ENCODE assay signal across 8 cellular contexts in the genomic region with DNA sequence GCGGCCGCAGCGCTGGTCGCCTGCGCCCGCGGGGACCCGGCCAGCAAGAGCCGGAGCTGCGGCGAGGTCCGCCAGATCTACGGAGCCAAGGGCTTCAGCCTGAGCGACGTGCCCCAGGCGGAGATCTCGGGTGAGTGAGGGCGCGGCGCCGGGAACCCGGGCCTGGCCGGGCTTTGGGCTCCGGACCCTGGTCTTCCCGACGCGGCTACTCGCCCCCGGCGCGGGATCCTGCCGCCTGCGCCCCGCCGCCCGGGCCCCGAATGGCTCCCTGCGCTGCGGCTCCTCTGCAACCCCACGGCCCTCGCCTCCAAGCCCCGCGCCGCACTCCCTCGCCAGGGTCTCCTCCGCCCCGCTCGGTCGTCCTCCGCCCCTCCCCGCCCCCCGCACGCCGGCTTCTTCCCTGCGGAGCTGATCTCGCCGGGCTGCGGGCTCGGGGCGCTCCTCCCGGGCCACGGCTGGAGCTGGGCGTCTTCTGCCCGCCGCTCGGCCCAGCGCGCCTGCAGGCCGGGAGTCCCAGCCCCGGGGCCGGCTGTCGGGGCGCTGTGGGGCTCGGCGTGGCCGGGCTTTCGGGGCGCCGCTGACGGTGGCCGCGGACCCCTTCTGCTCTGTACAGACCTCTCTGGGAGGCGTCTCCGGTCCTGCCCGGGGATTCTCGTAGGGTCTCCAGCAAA. TPM values are rescaled to one million over a fixed set of nuclear protein-coding genes. Genes with fewer than 3 reads are reported as not detected.
DNase-seq lines count a peak whose midpoint lies in the region; ATAC-seq and TF ChIP-seq lines count a peak whose summit lies in the region.

No MANE protein-coding gene starts in this region.

- no peaks in the 10 kb centered on the region for H3K27me3 ChIP-seq in AG04450 (ENCODE audit: control insufficient read depth, insufficient read depth, low read length)

- intact Hi-C loops in mucosa of descending colon (cut with DNase I, micrococcal nuclease): no loop called here

- peak overlapping the region; percentile 70 for H3K4me3 ChIP-seq in AG04450 (ENCODE audit: low read depth, low read length)
- H3K4me3 ChIP-seq in mucosa of descending colon: peak overlapping the region; percentile 28

- peaks cover 15% of the 10 kb centered on the region for H3K4me1 ChIP-seq in mucosa of descending colon (ENCODE audit: low read depth)

- ATAC-seq in GM19324 (IDR thresholded peaks at IDR 0.05; ENCODE audit: low FRiP score, unreplicated experiment) (peak; percentile 25), mucosa of descending colon (peak; percentile 17), HG02840 (IDR thresholded peaks at IDR 0.05; ENCODE audit: low FRiP score, unreplicated experiment) (no peak)

- H3K36me3 ChIP-seq in mucosa of descending colon (ENCODE audit: low read depth): no peaks in the 10 kb centered on the region

- CTCF ChIA-PET in AG04450 (lab: Charles Lee): interaction anchor here (0.6 to 1.9 kb wide), 6 partner anchors 19 to 260 kb away, joined by 3 to 31 read pairs (median 4); no protein-coding TSS in a partner anchor

- no peak for DNase-seq in AG04450 (ENCODE audit: low read depth, low spot score)
- DNase-seq in NCI-H748 (lab: John Stamatoyannopoulos, UW; ENCODE audit: unreplicated experiment): peak; percentile 70
- DNase-seq in dermis blood vessel endothelial cell: peak; percentile 43
- peak in 2 of 3 donors; percentile 48 to 56 for DNase-seq in mucosa of descending colon
- no peak for DNase-seq in occipital lobe (lab: John Stamatoyannopoulos, UW)
- DNase-seq in NCI-H446 (lab: John Stamatoyannopoulos, UW): no peak

- no peak overlapping the region for H3K27ac ChIP-seq in AG04450 (ENCODE audit: low read depth, low read length)

- POLR2A ChIA-PET in AG04450 (lab: Yijun Ruan, JAX): interaction anchor here (0.8 to 1.3 kb wide), 3 partner anchors 48 to 203 kb away, joined by 3 to 5 read pairs (median 3); no protein-coding TSS in a partner anchor

- H3K9me3 ChIP-seq in AG04450 (ENCODE audit: control insufficient read depth, insufficient read depth, low read length) (peaks cover 4% of the 10 kb centered on the region; the same call in 1 of the 2 replicates), mucosa of descending colon (no peaks in the 10 kb centered on the region)

- no peak for TF ChIP-seq CTCF in AG04450 (IDR thresholded peaks at IDR 0.05; ENCODE audit: low read depth, low read length)
- no peak for TF ChIP-seq CTCF in mucosa of descending colon (IDR thresholded peaks at IDR 0.05)

RNA-seq across cellular contexts. Expression of gene GPC1, which starts 0.6 kb away (rescaled TPM):
- 46.8 and 72.0 TPM in 2 replicates for polyA plus RNA-seq in AG04450 (2011; rRNA removed)
- polyA minus RNA-seq in AG04450 (2011; rRNA and poly(A)+ RNA removed): 34.7 and 44.8 TPM in 2 replicates
- total RNA-seq in dermis blood vessel endothelial cell (8.3 and 11.3 TPM in 2 replicates), mucosa of descending colon (10 to 100 TPM; 12.4 to 29.2 (median 15.4) TPM), occipital lobe (37.3 TPM)

Comparison
In these comparisons a context has a peak if more than half of its experiments do, and no peak if none do; other contexts are left out.
1. DNase-seq: peak in NCI-H748 (single experiment), dermis blood vessel endothelial cell (single experiment) and mucosa of descending colon (2 of 3); none in AG04450 (single experiment), occipital lobe (single experiment) and NCI-H446 (0 of 2).